20 cellular contexts compared by ENCODE assay signal in genomic region chr15:78084359-78084750, GRCh38. TPM values are rescaled to one million over a fixed set of nuclear protein-coding genes. Genes with fewer than 3 reads are reported as not detected.
DNase-seq lines count a peak whose midpoint lies in the region; ATAC-seq and TF ChIP-seq lines count a peak whose summit lies in the region.
"Had no signal": no experiment of that assay in that cellular context is flagged by ENCODE, and none has a peak within 500 bp of the region (broad histone marks: within the 10 kb centered on the region; RNA-seq: fewer than 3 reads in every experiment).

No MANE protein-coding gene starts in this region.

- peak overlapping the region; percentile 66 for H3K27ac Mint-ChIP-seq in activated CD8-positive, alpha-beta memory T cell treated with anti-CD3 and anti-CD28 coated beads, Interleukin-2, amount 10 ng/mL, durations not matched to agents 7 days and 5 days
- peak overlapping the region in 3 of 5 experiments; percentile 13 to 70 (median 40) for H3K27ac Mint-ChIP-seq in brain
- H3K27ac Mint-ChIP-seq: activated T-cell treated with anti-CD3 and anti-CD28 coated beads, Interleukin-2, amount 50 U/mL, for 72 hours; CD8-positive, alpha-beta T cell; stimulated activated naive B cell treated with anti-CD40 and anti-IgM and Interleukin-4, amounts not matched to agents 10 μg/mL and 1 μg/mL and 100 μg/mL, for 72 hours had no signal

- no peaks in the 10 kb centered on the region for H3K36me3 ChIP-seq in testis (ENCODE audit: low read depth, missing control alignments)
- H3K36me3 ChIP-seq: ovary had no signal

- no peaks in the 10 kb centered on the region for H3K9me3 Mint-ChIP-seq in activated CD8-positive, alpha-beta memory T cell treated with anti-CD3 and anti-CD28 coated beads, Interleukin-2, amount 10 ng/mL, durations not matched to agents 7 days and 5 days (ENCODE audit: low read depth)
- H3K9me3 Mint-ChIP-seq in brain: no peaks in the 10 kb centered on the region
- H3K9me3 Mint-ChIP-seq: activated T-cell treated with anti-CD3 and anti-CD28 coated beads, Interleukin-2, amount 50 U/mL, for 72 hours; CD8-positive, alpha-beta T cell; stimulated activated naive B cell treated with anti-CD40 and anti-IgM and Interleukin-4, amounts not matched to agents 10 μg/mL and 1 μg/mL and 100 μg/mL, for 72 hours had no signal

- WGBS in testis, 2 donors: 58 to 86% methylated on average over 4 to 6 of the region's 6 CpGs

- intact Hi-C loops in sciatic nerve (cut with DNase I): no loop called here
- intact Hi-C loops in testis (cut with DNase I; ENCODE audit: low total_unique reads): no loop called here
- intact Hi-C loops in posterior vena cava (cut with DNase I): no loop called here

- peak overlapping the region in 1 of 2 donors; percentile 2 for H3K27ac ChIP-seq in testis
- H3K27ac ChIP-seq: ovary had no signal

- H3K4me3 ChIP-seq in testis: no peak overlapping the region
- H3K4me3 ChIP-seq: ovary, smooth muscle cell had no signal

- no peaks in the 10 kb centered on the region for H3K9me3 ChIP-seq in testis
- H3K9me3 ChIP-seq: ovary had no signal

- no peaks in the 10 kb centered on the region for H3K36me3 Mint-ChIP-seq in activated CD8-positive, alpha-beta memory T cell treated with anti-CD3 and anti-CD28 coated beads, Interleukin-2, amount 10 ng/mL, durations not matched to agents 7 days and 5 days
- no peaks in the 10 kb centered on the region for H3K36me3 Mint-ChIP-seq in brain
- H3K36me3 Mint-ChIP-seq: CD8-positive, alpha-beta T cell; stimulated activated naive B cell treated with anti-CD40 and anti-IgM and Interleukin-4, amounts not matched to agents 10 μg/mL and 1 μg/mL and 100 μg/mL, for 72 hours had no signal

- peaks cover 7% of the 10 kb centered on the region for H3K4me1 ChIP-seq in testis

- TF ChIP-seq POLR2A in GM19193 (IDR thresholded peaks at IDR 0.05; ENCODE audit: extremely low read depth, insufficient read depth, insufficient read length) (peak; percentile 48), testis (IDR thresholded peaks at IDR 0.05) (no peak)

- DNase-seq in activated CD8-positive, alpha-beta memory T cell treated with anti-CD3 and anti-CD28 coated beads, Interleukin-2, amount 10 ng/mL, durations not matched to agents 7 days and 5 days: no peak
- DNase-seq in activated CD8-positive, alpha-beta memory T cell treated with anti-CD3 and anti-CD28 coated beads for 24 hours: no peak
- DNase-seq in sciatic nerve (ENCODE audit: low spot score) (peak; percentile 57), testis (no peak), posterior vena cava (ENCODE audit: low spot score) (no peak)
- DNase-seq: activated CD4-positive, alpha-beta T cell treated with anti-CD3 and anti-CD28 coated beads for 48 hours; activated T-cell treated with anti-CD3 and anti-CD28 coated beads, Interleukin-2, amount 50 U/mL, for 72 hours; amniotic stem cell; NCI-H187; SIG-M5; stimulated activated naive B cell treated with anti-CD40 and anti-IgM and Interleukin-4, amounts not matched to agents 10 μg/mL and 1 μg/mL and 100 μg/mL, for 72 hours had no signal

- no peak overlapping the region for H3K4me3 Mint-ChIP-seq in activated CD8-positive, alpha-beta memory T cell treated with anti-CD3 and anti-CD28 coated beads, Interleukin-2, amount 10 ng/mL, durations not matched to agents 7 days and 5 days
- H3K4me3 Mint-ChIP-seq in brain: no peak overlapping the region
- H3K4me3 Mint-ChIP-seq: activated T-cell treated with anti-CD3 and anti-CD28 coated beads, Interleukin-2, amount 50 U/mL, for 72 hours; CD8-positive, alpha-beta T cell; stimulated activated naive B cell treated with anti-CD40 and anti-IgM and Interleukin-4, amounts not matched to agents 10 μg/mL and 1 μg/mL and 100 μg/mL, for 72 hours had no signal

- no peaks in the 10 kb centered on the region for H3K27me3 ChIP-seq in testis
- H3K27me3 ChIP-seq: ovary had no signal

- no peak for ATAC-seq in activated CD8-positive, alpha-beta memory T cell treated with anti-CD3 and anti-CD28 coated beads, Interleukin-2, amount 10 ng/mL, durations not matched to agents 7 days and 5 days
- ATAC-seq in sciatic nerve (no peak), HG03432 (IDR thresholded peaks at IDR 0.05; ENCODE audit: unreplicated experiment) (no peak)
- ATAC-seq: activated T-cell treated with anti-CD3 and anti-CD28 coated beads, Interleukin-2, amount 50 U/mL, for 72 hours; CD8-positive, alpha-beta T cell; stimulated activated naive B cell treated with anti-CD40 and anti-IgM and Interleukin-4, amounts not matched to agents 10 μg/mL and 1 μg/mL and 100 μg/mL, for 72 hours had no signal

- H3K27me3 Mint-ChIP-seq in activated CD8-positive, alpha-beta memory T cell treated with anti-CD3 and anti-CD28 coated beads, Interleukin-2, amount 10 ng/mL, durations not matched to agents 7 days and 5 days: no peaks in the 10 kb centered on the region
- no peaks in the 10 kb centered on the region for H3K27me3 Mint-ChIP-seq in brain
- H3K27me3 Mint-ChIP-seq: stimulated activated naive B cell treated with anti-CD40 and anti-IgM and Interleukin-4, amounts not matched to agents 10 μg/mL and 1 μg/mL and 100 μg/mL, for 72 hours had no signal

- peaks cover 29% of the 10 kb centered on the region for H3K4me1 Mint-ChIP-seq in activated CD8-positive, alpha-beta memory T cell treated with anti-CD3 and anti-CD28 coated beads, Interleukin-2, amount 10 ng/mL, durations not matched to agents 7 days and 5 days
- H3K4me1 Mint-ChIP-seq in brain: peaks cover 8% of the 10 kb centered on the region

- CTCF ChIA-PET in activated CD8-positive, alpha-beta memory T cell treated with anti-CD3 and anti-CD28 coated beads, Interleukin-2, amount 10 ng/mL, durations not matched to agents 7 days and 5 days (lab: Charles Lee): interaction anchor here (0.8 to 19.7 kb wide), 3 partner anchors 12 to 50 kb away, joined by 3 to 251 read pairs (median 15); no protein-coding TSS in a partner anchor

- TF ChIP-seq CTCF in brain (conservative IDR thresholded peaks at IDR 0.05): no peak
- TF ChIP-seq CTCF in testis (IDR thresholded peaks at IDR 0.05): no peak

RNA-seq across cellular contexts. Expression of gene TBC1D2B, which starts 6.8 kb away (rescaled TPM):
- 100 to 1,000 TPM; 118 to 135 TPM for total RNA-seq in activated CD8-positive, alpha-beta memory T cell treated with anti-CD3 and anti-CD28 coated beads, Interleukin-2, amount 10 ng/mL, durations not matched to agents 7 days and 5 days
- polyA plus RNA-seq in brain (ENCODE audit: insufficient read depth, low read depth, low replicate concordance) (14.2 TPM), testis (ENCODE audit: insufficient read depth, low read depth, low replicate concordance) (28.9 TPM)
- total RNA-seq in sciatic nerve (103 TPM), testis (10 to 100 TPM; 40.6 to 41.5 TPM), posterior vena cava (10 to 100 TPM; 46.5 to 57.9 TPM)

RNA-seq across cellular contexts. Expression of gene SH2D7, which starts 8.0 kb away (rescaled TPM):
- under 1 TPM; 0.26 to 0.28 TPM for total RNA-seq in activated CD8-positive, alpha-beta memory T cell treated with anti-CD3 and anti-CD28 coated beads, Interleukin-2, amount 10 ng/mL, durations not matched to agents 7 days and 5 days
- not detected for polyA plus RNA-seq in brain (ENCODE audit: insufficient read depth, low read depth, low replicate concordance)
- total RNA-seq in sciatic nerve: not detected
- 1 to 10 TPM; 1.5 to 2.2 TPM for total RNA-seq in testis
- 5.0 TPM for polyA plus RNA-seq in testis (ENCODE audit: insufficient read depth, low read depth, low replicate concordance)
- total RNA-seq in posterior vena cava: not detected
- total RNA-seq: activated T-cell treated with anti-CD3 and anti-CD28 coated beads, Interleukin-2, amount 50 U/mL, for 72 hours; CD8-positive, alpha-beta T cell; chondrocyte; M059J; ovary; smooth muscle cell; urinary bladder had no signal
- polyA plus RNA-seq: ovary, urinary bladder had no signal

RNA-seq across cellular contexts. Expression of gene CIB2, which starts 46.9 kb away (rescaled TPM):
- 1 to 10 TPM in 1 of 2 experiments, under 1 TPM in 1; 0.94 to 1.2 TPM for total RNA-seq in activated CD8-positive, alpha-beta memory T cell treated with anti-CD3 and anti-CD28 coated beads, Interleukin-2, amount 10 ng/mL, durations not matched to agents 7 days and 5 days
- polyA plus RNA-seq in brain (ENCODE audit: insufficient read depth, low read depth, low replicate concordance) (64.1 TPM), testis (ENCODE audit: insufficient read depth, low read depth, low replicate concordance) (43.6 TPM)
- total RNA-seq in sciatic nerve (5.4 TPM), testis (10 to 100 TPM; 24.9 to 34.3 TPM), posterior vena cava (1 to 10 TPM; 5.1 to 6.7 TPM)
